In genomic region chr17:72122336-72122667, GRCh38 we compare ENCODE assay signal across 11 cellular contexts. TPM values are rescaled to one million over a fixed set of nuclear protein-coding genes. Genes with fewer than 3 reads are reported as not detected.
A peak's percentile ranks its signal among the peaks of the same experiment; 100 is the strongest.
DNase-seq lines count a peak whose midpoint lies in the region; ATAC-seq and TF ChIP-seq lines count a peak whose summit lies in the region.
"Had no signal": no experiment of that assay in that cellular context is flagged by ENCODE, and none has a peak within 500 bp of the region (broad histone marks: within the 10 kb centered on the region; RNA-seq: fewer than 3 reads in every experiment).

No MANE protein-coding gene starts in this region.

- no peaks in the 10 kb centered on the region for H3K36me3 ChIP-seq in colonic mucosa
- H3K36me3 ChIP-seq in transverse colon, result no peaks in the 10 kb centered on the region
- H3K36me3 ChIP-seq: WERI-Rb-1 had no signal

- TF ChIP-seq CTCF in colonic mucosa (IDR thresholded peaks at IDR 0.05) (no peak), mesothelial cell of epicardium (IDR thresholded peaks at IDR 0.05; ENCODE audit: unreplicated experiment) (no peak), transverse colon (IDR thresholded peaks at IDR 0.05) (no peak)

- WGBS in transverse colon (ENCODE audit: low coverage in 1 of 2), 2 donors, result 0 to 3% methylated on average over 10 to 14 of the region's 14 CpGs

- H3K27ac ChIP-seq in colonic mucosa (peak overlapping the region; percentile 84), transverse colon (peak overlapping the region; percentile 75 to 88 (median 87))
- H3K27ac ChIP-seq: WERI-Rb-1 had no signal

- intact Hi-C loops in activated CD4-positive, alpha-beta T cell treated with anti-CD3 and anti-CD28 coated beads, Interleukin-2, amount 10 ng/mL, durations not matched to agents 24 days and 14 days (cut with micrococcal nuclease), result no loop called here
- intact Hi-C loops in activated CD4-positive, alpha-beta T cell treated with anti-CD3 and anti-CD28 coated beads for 36 hours (cut with DNase I, micrococcal nuclease), result loop anchor here in 1 of 2 experiments (5.0 kb wide), 1 partner anchor 420 kb away; no protein-coding TSS in a partner anchor
- intact Hi-C loops in colonic mucosa (cut with DNase I) (loop anchor here (5.0 kb wide), 1 partner anchor 305 kb away; no protein-coding TSS in a partner anchor), transverse colon (cut with DNase I; ENCODE audit: low total_unique reads) (loop anchor here (5.0 kb wide), 1 partner anchor 415 kb away; no protein-coding TSS in a partner anchor)

- no peaks in the 10 kb centered on the region for H3K4me1 ChIP-seq in colonic mucosa
- peaks cover 0 to 62% (median 31%) of the 10 kb centered on the region in 4 donors for H3K4me1 ChIP-seq in transverse colon

- no peak for ATAC-seq in activated CD4-positive, alpha-beta T cell treated with anti-CD3 and anti-CD28 coated beads for 36 hours
- no peak for ATAC-seq in HG03565 (IDR thresholded peaks at IDR 0.05; ENCODE audit: unreplicated experiment)

- H3K9me3 ChIP-seq in colonic mucosa, result no peaks in the 10 kb centered on the region
- H3K9me3 ChIP-seq in transverse colon, result no peaks in the 10 kb centered on the region

- DNase-seq in activated CD4-positive, alpha-beta T cell treated with anti-CD3 and anti-CD28 coated beads, Interleukin-2, amount 10 ng/mL, durations not matched to agents 24 days and 14 days, result no peak
- DNase-seq in activated CD4-positive, alpha-beta T cell treated with anti-CD3 and anti-CD28 coated beads for 36 hours, result no peak
- DNase-seq in colonic mucosa, result no peak
- DNase-seq in mesothelial cell of epicardium (ENCODE audit: low spot score in 2 of 2, unreplicated experiment in 2 of 2), result no peak
- DNase-seq in transverse colon, result no peak
- no peak for DNase-seq in AG08395 (ENCODE audit: low spot score)
- DNase-seq in NCI-H345 treated with DMSO at 0.1 percent for 48 hours (lab: John Stamatoyannopoulos, UW; ENCODE audit: unreplicated experiment), result no peak
- DNase-seq: NCI-H2029 treated with DMSO at 0.1 percent for 48 hours had no signal

- peak overlapping the region; percentile 74 to 76 for H3K9ac ChIP-seq in colonic mucosa (ENCODE audit: low read depth in 2 of 2, low read length in 2 of 2)

- H3K36me3 Mint-ChIP-seq in activated CD4-positive, alpha-beta T cell treated with anti-CD3 and anti-CD28 coated beads, Interleukin-2, amount 10 ng/mL, durations not matched to agents 24 days and 14 days (ENCODE audit: low read depth), result peaks cover 5% of the 10 kb centered on the region
- H3K36me3 Mint-ChIP-seq in activated CD4-positive, alpha-beta T cell treated with anti-CD3 and anti-CD28 coated beads for 36 hours (ENCODE audit: low read depth), result no peaks in the 10 kb centered on the region
- peaks cover 11% of the 10 kb centered on the region for H3K36me3 Mint-ChIP-seq in mesothelial cell of epicardium

- no peak for TF ChIP-seq EP300 in transverse colon (IDR thresholded peaks at IDR 0.05; ENCODE audit: low read depth)

- peak overlapping the region; percentile 63 for H3K27ac Mint-ChIP-seq in activated CD4-positive, alpha-beta T cell treated with anti-CD3 and anti-CD28 coated beads, Interleukin-2, amount 10 ng/mL, durations not matched to agents 24 days and 14 days
- H3K27ac Mint-ChIP-seq in activated CD4-positive, alpha-beta T cell treated with anti-CD3 and anti-CD28 coated beads for 36 hours, result no peak overlapping the region
- H3K27ac Mint-ChIP-seq in mesothelial cell of epicardium, result peak overlapping the region; percentile 97
- H3K27ac Mint-ChIP-seq: memory B cell had no signal

- in situ Hi-C loops in transverse colon (cut with MboI; ENCODE audit: low pct_ligation_motif_present in 1 of 4, low pct_unique_long_range_greater_than_20kb in 1 of 4, low sequenced_read_pairs in 3 of 4), result loop anchor here in 3 of 4 donors (25.0 kb wide), 2 partner anchors 635 to 660 kb away; no protein-coding TSS in a partner anchor

- no peak overlapping the region for H3K4me3 Mint-ChIP-seq in activated CD4-positive, alpha-beta T cell treated with anti-CD3 and anti-CD28 coated beads, Interleukin-2, amount 10 ng/mL, durations not matched to agents 24 days and 14 days
- H3K4me3 Mint-ChIP-seq in activated CD4-positive, alpha-beta T cell treated with anti-CD3 and anti-CD28 coated beads for 36 hours, result no peak overlapping the region
- peak overlapping the region; percentile 99 for H3K4me3 Mint-ChIP-seq in mesothelial cell of epicardium

- H3K4me1 Mint-ChIP-seq in activated CD4-positive, alpha-beta T cell treated with anti-CD3 and anti-CD28 coated beads, Interleukin-2, amount 10 ng/mL, durations not matched to agents 24 days and 14 days, result peaks cover 8% of the 10 kb centered on the region
- peaks cover 7% of the 10 kb centered on the region for H3K4me1 Mint-ChIP-seq in activated CD4-positive, alpha-beta T cell treated with anti-CD3 and anti-CD28 coated beads for 36 hours
- peaks cover 70% of the 10 kb centered on the region for H3K4me1 Mint-ChIP-seq in mesothelial cell of epicardium

- POLR2A ChIA-PET in activated CD4-positive, alpha-beta T cell treated with anti-CD3 and anti-CD28 coated beads for 36 hours (lab: Charles Lee), result no interaction called here

- H3K4me3 ChIP-seq in colonic mucosa (peak overlapping the region; percentile 74), transverse colon (peak overlapping the region; percentile 30 to 66 (median 58))

- H3K27me3 ChIP-seq in colonic mucosa (peaks cover 16% of the 10 kb centered on the region), transverse colon (peaks cover 69% of the 10 kb centered on the region)

- H3K9me3 Mint-ChIP-seq in activated CD4-positive, alpha-beta T cell treated with anti-CD3 and anti-CD28 coated beads, Interleukin-2, amount 10 ng/mL, durations not matched to agents 24 days and 14 days, result no peaks in the 10 kb centered on the region
- H3K9me3 Mint-ChIP-seq in activated CD4-positive, alpha-beta T cell treated with anti-CD3 and anti-CD28 coated beads for 36 hours (ENCODE audit: low read depth), result no peaks in the 10 kb centered on the region
- no peaks in the 10 kb centered on the region for H3K9me3 Mint-ChIP-seq in mesothelial cell of epicardium

- TF ChIP-seq POLR2A in transverse colon (IDR thresholded peaks at IDR 0.05), result no peak

- CTCF ChIA-PET in activated CD4-positive, alpha-beta T cell treated with anti-CD3 and anti-CD28 coated beads for 36 hours (lab: Charles Lee), result no interaction called here

- H3K27me3 Mint-ChIP-seq in activated CD4-positive, alpha-beta T cell treated with anti-CD3 and anti-CD28 coated beads, Interleukin-2, amount 10 ng/mL, durations not matched to agents 24 days and 14 days, result peaks cover 57% of the 10 kb centered on the region
- peaks cover 57% of the 10 kb centered on the region for H3K27me3 Mint-ChIP-seq in activated CD4-positive, alpha-beta T cell treated with anti-CD3 and anti-CD28 coated beads for 36 hours
- H3K27me3 Mint-ChIP-seq in mesothelial cell of epicardium (ENCODE audit: low read depth), result peaks cover 40% of the 10 kb centered on the region

RNA-seq across cellular contexts. Expression of gene SOX9, which starts 1.5 kb away (rescaled TPM):
- not detected in 2 replicates for total RNA-seq in activated CD4-positive, alpha-beta T cell treated with anti-CD3 and anti-CD28 coated beads, Interleukin-2, amount 10 ng/mL, durations not matched to agents 24 days and 14 days
- not detected for total RNA-seq in activated CD4-positive, alpha-beta T cell treated with anti-CD3 and anti-CD28 coated beads for 36 hours
- 10 to 100 TPM; 52.3 to 74.2 TPM for total RNA-seq in colonic mucosa
- total RNA-seq in mesothelial cell of epicardium, result 43.2 to 47.8 TPM (median 47.1 TPM) in 3 replicates
- 10 to 100 TPM; 35.2 to 55.7 (median 42.3) TPM for total RNA-seq in transverse colon

Comparison
In these comparisons a context has a peak if more than half of its experiments do, and no peak if none do; other contexts are left out.
1. RNA of gene SOX9, which starts 1.5 kb away (total RNA-seq): 52.3 to 74.2 TPM in colonic mucosa, 43.2 to 47.8 TPM in mesothelial cell of epicardium and 35.2 to 55.7 TPM in transverse colon; not detected in activated CD4-positive, alpha-beta T cell treated with anti-CD3 and anti-CD28 coated beads, Interleukin-2, amount 10 ng/mL, durations not matched to agents 24 days and 14 days and not detected in activated CD4-positive, alpha-beta T cell treated with anti-CD3 and anti-CD28 coated beads for 36 hours; every median in the first group is over 10 times any median in the second.